Comparison of ENCODE assay signal across 20 cellular contexts in genomic region chr11:107606122-107606521, GRCh38. TPM values are rescaled to one million over a fixed set of nuclear protein-coding genes. Genes with fewer than 3 reads are reported as not detected.
DNase-seq lines count a peak whose midpoint lies in the region; TF ChIP-seq lines count a peak whose summit lies in the region.
"Had no signal": no experiment of that assay in that cellular context is flagged by ENCODE, and none has a peak within 500 bp of the region (broad histone marks: within the 10 kb centered on the region; RNA-seq: fewer than 3 reads in every experiment).

No MANE protein-coding gene starts in this region.

- H3K4me3 ChIP-seq in AG09309 (ENCODE audit: control insufficient read depth, low read depth, low read length) = no peak overlapping the region
- H3K4me3 ChIP-seq in GM06990 (replicated peaks; ENCODE audit: low read depth, low read length) = no peak overlapping the region
- no peak overlapping the region for H3K4me3 ChIP-seq in epithelial cell of esophagus (ENCODE audit: low read length)
- H3K4me3 ChIP-seq: BLaER1, hepatocyte, left ventricle myocardium inferior, PC-9, tibial nerve had no signal

- H3K9me3 Mint-ChIP-seq in activated T-helper 2 cell treated with anti-CD3 and anti-CD28 coated beads, Interferon-gamma antibody, Interleukin-2, Interleukin-4, amounts not matched to agents 10 μg/mL and 5 μg/mL and 100 μg/mL, durations not matched to agents 14 hours and 24 hours and 36 hours = no peaks in the 10 kb centered on the region
- peaks cover 3% of the 10 kb centered on the region for H3K9me3 Mint-ChIP-seq in nephron progenitor cell
- H3K9me3 Mint-ChIP-seq: activated naive CD8-positive, alpha-beta T cell treated with anti-CD3 and anti-CD28 coated beads for 36 hours; naive B cell had no signal

- peak; percentile 15 for TF ChIP-seq CTCF in AG09309 (IDR thresholded peaks at IDR 0.05; ENCODE audit: control insufficient read depth, insufficient read depth, low read depth, low read length, missing control alignments)
- TF ChIP-seq CTCF in GM06990 (IDR thresholded peaks at IDR 0.05; ENCODE audit: insufficient read depth, low read length, poor library complexity, severe bottlenecking) = peak; percentile 16
- no peak for TF ChIP-seq CTCF in epithelial cell of esophagus (IDR thresholded peaks at IDR 0.05; ENCODE audit: insufficient read depth, low read depth, low read length, missing control alignments)
- no peak for TF ChIP-seq CTCF in nephron progenitor cell (IDR thresholded peaks at IDR 0.05)

- H3K36me3 ChIP-seq in GM06990 (ENCODE audit: control insufficient read depth, insufficient read depth, low read length) = no peaks in the 10 kb centered on the region
- H3K36me3 ChIP-seq: BLaER1, left ventricle myocardium inferior, tibial nerve had no signal

- intact Hi-C loops in activated T-helper 2 cell treated with anti-CD3 and anti-CD28 coated beads, Interferon-gamma antibody, Interleukin-2, Interleukin-4, amounts not matched to agents 10 μg/mL and 5 μg/mL and 100 μg/mL, durations not matched to agents 14 hours and 24 hours and 36 hours (cut with micrococcal nuclease) = no loop called here

- H3K27me3 ChIP-seq in GM06990 (replicated peaks; ENCODE audit: control insufficient read depth, insufficient read depth, low read length) = no peaks in the 10 kb centered on the region
- H3K27me3 ChIP-seq: BLaER1, hepatocyte had no signal

- no peak overlapping the region for H3K4me3 Mint-ChIP-seq in activated T-helper 2 cell treated with anti-CD3 and anti-CD28 coated beads, Interferon-gamma antibody, Interleukin-2, Interleukin-4, amounts not matched to agents 10 μg/mL and 5 μg/mL and 100 μg/mL, durations not matched to agents 14 hours and 24 hours and 36 hours (ENCODE audit: low read depth)
- no peak overlapping the region for H3K4me3 Mint-ChIP-seq in nephron progenitor cell
- H3K4me3 Mint-ChIP-seq: activated naive CD8-positive, alpha-beta T cell treated with anti-CD3 and anti-CD28 coated beads for 36 hours; naive B cell had no signal

- no peaks in the 10 kb centered on the region for H3K4me1 Mint-ChIP-seq in activated T-helper 2 cell treated with anti-CD3 and anti-CD28 coated beads, Interferon-gamma antibody, Interleukin-2, Interleukin-4, amounts not matched to agents 10 μg/mL and 5 μg/mL and 100 μg/mL, durations not matched to agents 14 hours and 24 hours and 36 hours (ENCODE audit: low read depth)
- H3K4me1 Mint-ChIP-seq in nephron progenitor cell = peaks cover 16% of the 10 kb centered on the region
- H3K4me1 Mint-ChIP-seq: activated naive CD8-positive, alpha-beta T cell treated with anti-CD3 and anti-CD28 coated beads for 36 hours; naive B cell had no signal

- DNase-seq in AG09309 (ENCODE audit: low read depth) (no peak), GM06990 (ENCODE audit: extremely low read depth, insufficient read length) (no peak), NCI-H524 treated with DMSO at 0.1 percent for 48 hours (lab: John Stamatoyannopoulos, UW) (peak; percentile 70), epithelial cell of esophagus (ENCODE audit: low read depth) (peak; percentile 9), NCI-H446 treated with DMSO at 0.1 percent for 48 hours (lab: John Stamatoyannopoulos, UW) (no peak), nephron progenitor cell (no peak), glomerular visceral epithelial cell (ENCODE audit: extremely low spot score) (no peak)
- DNase-seq in activated T-helper 2 cell treated with anti-CD3 and anti-CD28 coated beads, Interferon-gamma antibody, Interleukin-2, Interleukin-4, amounts not matched to agents 10 μg/mL and 5 μg/mL and 100 μg/mL, durations not matched to agents 14 hours and 24 hours and 36 hours (ENCODE audit: low spot score) = no peak
- DNase-seq: activated CD4-positive, CD25-positive, alpha-beta regulatory T cell; activated CD8-positive, alpha-beta memory T cell treated with anti-CD3 and anti-CD28 coated beads, Interleukin-2, amount 50 U/mL, for 48 hours; activated naive CD8-positive, alpha-beta T cell treated with anti-CD3 and anti-CD28 coated beads for 36 hours; cerebellar nuclear complex; left ventricle myocardium inferior; naive B cell; PC-9; right cardiac atrium; stimulated activated CD4-positive, alpha-beta T cell treated with anti-CD3 and anti-CD28 coated beads, Interleukin-2, amount 100 ng/mL, for 48 hours had no signal

- H3K27me3 Mint-ChIP-seq in activated T-helper 2 cell treated with anti-CD3 and anti-CD28 coated beads, Interferon-gamma antibody, Interleukin-2, Interleukin-4, amounts not matched to agents 10 μg/mL and 5 μg/mL and 100 μg/mL, durations not matched to agents 14 hours and 24 hours and 36 hours (ENCODE audit: low read depth) = peaks cover 36% of the 10 kb centered on the region
- H3K27me3 Mint-ChIP-seq in nephron progenitor cell (ENCODE audit: low read depth, poor library complexity) = peaks cover 8% of the 10 kb centered on the region

- no peak overlapping the region for H3K27ac Mint-ChIP-seq in activated T-helper 2 cell treated with anti-CD3 and anti-CD28 coated beads, Interferon-gamma antibody, Interleukin-2, Interleukin-4, amounts not matched to agents 10 μg/mL and 5 μg/mL and 100 μg/mL, durations not matched to agents 14 hours and 24 hours and 36 hours
- H3K27ac Mint-ChIP-seq in nephron progenitor cell = no peak overlapping the region
- H3K27ac Mint-ChIP-seq: activated naive CD8-positive, alpha-beta T cell treated with anti-CD3 and anti-CD28 coated beads for 36 hours; naive B cell had no signal

- H3K36me3 Mint-ChIP-seq in activated T-helper 2 cell treated with anti-CD3 and anti-CD28 coated beads, Interferon-gamma antibody, Interleukin-2, Interleukin-4, amounts not matched to agents 10 μg/mL and 5 μg/mL and 100 μg/mL, durations not matched to agents 14 hours and 24 hours and 36 hours (ENCODE audit: low read depth) = no peaks in the 10 kb centered on the region
- H3K36me3 Mint-ChIP-seq in nephron progenitor cell (ENCODE audit: low read depth) = no peaks in the 10 kb centered on the region
- H3K36me3 Mint-ChIP-seq: activated naive CD8-positive, alpha-beta T cell treated with anti-CD3 and anti-CD28 coated beads for 36 hours; naive B cell had no signal

RNA-seq across cellular contexts. Expression of gene ELMOD1, which starts 15.2 kb away (rescaled TPM):
- total RNA-seq in activated T-helper 2 cell treated with anti-CD3 and anti-CD28 coated beads, Interferon-gamma antibody, Interleukin-2, Interleukin-4, amounts not matched to agents 10 μg/mL and 5 μg/mL and 100 μg/mL, durations not matched to agents 14 hours and 24 hours and 36 hours = not detected in 2 replicates
- total RNA-seq: activated naive CD8-positive, alpha-beta T cell treated with anti-CD3 and anti-CD28 coated beads for 36 hours; PC-9 had no signal

RNA-seq across cellular contexts. Expression of gene ALKBH8, which starts 40.6 kb away (rescaled TPM):
- 10.6 and 11.9 TPM in 2 replicates for total RNA-seq in activated T-helper 2 cell treated with anti-CD3 and anti-CD28 coated beads, Interferon-gamma antibody, Interleukin-2, Interleukin-4, amounts not matched to agents 10 μg/mL and 5 μg/mL and 100 μg/mL, durations not matched to agents 14 hours and 24 hours and 36 hours

Comparison
In these comparisons a context has a peak if more than half of its experiments do, and no peak if none do; other contexts are left out.
1. DNase-seq: peak in NCI-H524 treated with DMSO at 0.1 percent for 48 hours (single experiment) and epithelial cell of esophagus (single experiment); none in AG09309 (single experiment), GM06990 (single experiment), NCI-H446 treated with DMSO at 0.1 percent for 48 hours (single experiment), activated T-helper 2 cell treated with anti-CD3 and anti-CD28 coated beads, Interferon-gamma antibody, Interleukin-2, Interleukin-4, amounts not matched to agents 10 μg/mL and 5 μg/mL and 100 μg/mL, durations not matched to agents 14 hours and 24 hours and 36 hours (single experiment), nephron progenitor cell (single experiment) and glomerular visceral epithelial cell (single experiment).
2. CTCF ChIP-seq: peak in AG09309 (single experiment) and GM06990 (single experiment); none in epithelial cell of esophagus (single experiment) and nephron progenitor cell (single experiment).